ENCODE assay signal across 2 cellular contexts in the genomic region with DNA sequence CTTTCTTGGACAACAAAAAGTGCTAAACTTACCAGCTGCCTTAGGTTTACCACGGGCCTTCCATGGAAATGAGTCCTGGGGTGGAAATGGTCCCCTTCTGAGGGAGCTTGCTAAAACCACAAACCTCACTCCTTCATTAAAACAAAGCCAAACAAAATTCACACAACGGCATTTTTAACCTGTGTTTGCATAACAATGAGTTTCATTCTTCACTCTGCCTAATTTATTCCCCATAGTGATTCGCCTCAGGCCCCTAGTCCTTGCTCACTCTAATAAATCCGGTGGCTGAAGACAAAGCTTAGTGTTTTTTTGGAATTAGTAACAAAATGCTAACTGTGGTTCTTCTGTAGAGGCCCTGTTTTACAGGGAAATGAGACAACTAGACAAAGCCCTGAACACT.
TF ChIP-seq lines count a peak whose summit lies in the region.

No MANE protein-coding gene starts in this region.

TF ChIP-seq in GM23338, 12 proteins besides CTCF, POLR2A, EP300 and RAD21:
- TF ChIP-seq EZH2 (IDR thresholded peaks at IDR 0.05; ENCODE audit: low read depth, unreplicated experiment) (no peak), NANOG (IDR thresholded peaks at IDR 0.05; ENCODE audit: borderline replicate concordance) (0 out of 2 replicates have a peak, but pooled peaks have one; percentile 3), EZH2phosphoT487 (IDR thresholded peaks at IDR 0.05; ENCODE audit: unreplicated experiment) (no peak)
- TF ChIP-seq, protein P1, sequence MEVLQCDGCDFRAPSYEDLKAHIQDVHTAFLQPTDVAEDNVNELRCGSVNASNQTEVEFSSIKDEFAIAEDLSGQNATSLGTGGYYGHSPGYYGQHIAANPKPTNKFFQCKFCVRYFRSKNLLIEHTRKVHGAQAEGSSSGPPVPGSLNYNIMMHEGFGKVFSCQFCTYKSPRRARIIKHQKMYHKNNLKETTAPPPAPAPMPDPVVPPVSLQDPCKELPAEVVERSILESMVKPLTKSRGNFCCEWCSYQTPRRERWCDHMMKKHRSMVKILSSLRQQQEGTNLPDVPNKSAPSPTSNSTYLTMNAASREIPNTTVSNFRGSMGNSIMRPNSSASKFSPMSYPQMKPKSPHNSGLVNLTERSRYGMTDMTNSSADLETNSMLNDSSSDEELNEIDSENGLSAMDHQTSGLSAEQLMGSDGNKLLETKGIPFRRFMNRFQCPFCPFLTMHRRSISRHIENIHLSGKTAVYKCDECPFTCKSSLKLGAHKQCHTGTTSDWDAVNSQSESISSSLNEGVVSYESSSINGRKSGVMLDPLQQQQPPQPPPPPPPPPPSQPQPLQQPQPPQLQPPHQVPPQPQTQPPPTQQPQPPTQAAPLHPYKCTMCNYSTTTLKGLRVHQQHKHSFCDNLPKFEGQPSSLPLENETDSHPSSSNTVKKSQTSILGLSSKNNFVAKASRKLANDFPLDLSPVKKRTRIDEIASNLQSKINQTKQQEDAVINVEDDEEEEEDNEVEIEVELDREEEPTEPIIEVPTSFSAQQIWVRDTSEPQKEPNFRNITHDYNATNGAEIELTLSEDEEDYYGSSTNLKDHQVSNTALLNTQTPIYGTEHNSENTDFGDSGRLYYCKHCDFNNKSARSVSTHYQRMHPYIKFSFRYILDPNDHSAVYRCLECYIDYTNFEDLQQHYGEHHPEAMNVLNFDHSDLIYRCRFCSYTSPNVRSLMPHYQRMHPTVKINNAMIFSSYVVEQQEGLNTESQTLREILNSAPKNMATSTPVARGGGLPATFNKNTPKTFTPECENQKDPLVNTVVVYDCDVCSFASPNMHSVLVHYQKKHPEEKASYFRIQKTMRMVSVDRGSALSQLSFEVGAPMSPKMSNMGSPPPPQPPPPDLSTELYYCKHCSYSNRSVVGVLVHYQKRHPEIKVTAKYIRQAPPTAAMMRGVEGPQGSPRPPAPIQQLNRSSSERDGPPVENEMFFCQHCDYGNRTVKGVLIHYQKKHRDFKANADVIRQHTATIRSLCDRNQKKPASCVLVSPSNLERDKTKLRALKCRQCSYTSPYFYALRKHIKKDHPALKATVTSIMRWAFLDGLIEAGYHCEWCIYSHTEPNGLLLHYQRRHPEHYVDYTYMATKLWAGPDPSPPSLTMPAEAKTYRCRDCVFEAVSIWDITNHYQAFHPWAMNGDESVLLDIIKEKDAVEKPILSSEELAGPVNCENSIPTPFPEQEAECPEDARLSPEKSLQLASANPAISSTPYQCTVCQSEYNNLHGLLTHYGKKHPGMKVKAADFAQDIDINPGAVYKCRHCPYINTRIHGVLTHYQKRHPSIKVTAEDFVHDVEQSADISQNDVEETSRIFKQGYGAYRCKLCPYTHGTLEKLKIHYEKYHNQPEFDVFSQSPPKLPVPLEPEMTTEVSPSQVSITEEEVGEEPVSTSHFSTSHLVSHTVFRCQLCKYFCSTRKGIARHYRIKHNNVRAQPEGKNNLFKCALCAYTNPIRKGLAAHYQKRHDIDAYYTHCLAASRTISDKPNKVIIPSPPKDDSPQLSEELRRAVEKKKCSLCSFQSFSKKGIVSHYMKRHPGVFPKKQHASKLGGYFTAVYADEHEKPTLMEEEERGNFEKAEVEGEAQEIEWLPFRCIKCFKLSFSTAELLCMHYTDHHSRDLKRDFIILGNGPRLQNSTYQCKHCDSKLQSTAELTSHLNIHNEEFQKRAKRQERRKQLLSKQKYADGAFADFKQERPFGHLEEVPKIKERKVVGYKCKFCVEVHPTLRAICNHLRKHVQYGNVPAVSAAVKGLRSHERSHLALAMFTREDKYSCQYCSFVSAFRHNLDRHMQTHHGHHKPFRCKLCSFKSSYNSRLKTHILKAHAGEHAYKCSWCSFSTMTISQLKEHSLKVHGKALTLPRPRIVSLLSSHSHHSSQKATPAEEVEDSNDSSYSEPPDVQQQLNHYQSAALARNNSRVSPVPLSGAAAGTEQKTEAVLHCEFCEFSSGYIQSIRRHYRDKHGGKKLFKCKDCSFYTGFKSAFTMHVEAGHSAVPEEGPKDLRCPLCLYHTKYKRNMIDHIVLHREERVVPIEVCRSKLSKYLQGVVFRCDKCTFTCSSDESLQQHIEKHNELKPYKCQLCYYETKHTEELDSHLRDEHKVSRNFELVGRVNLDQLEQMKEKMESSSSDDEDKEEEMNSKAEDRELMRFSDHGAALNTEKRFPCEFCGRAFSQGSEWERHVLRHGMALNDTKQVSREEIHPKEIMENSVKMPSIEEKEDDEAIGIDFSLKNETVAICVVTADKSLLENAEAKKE (CRISPR knock-in tag; IDR thresholded peaks at IDR 0.05): peak; percentile 93

TF ChIP-seq in H1, 55 proteins besides CTCF, POLR2A, EP300 and RAD21:
- TF ChIP-seq, protein P2, sequence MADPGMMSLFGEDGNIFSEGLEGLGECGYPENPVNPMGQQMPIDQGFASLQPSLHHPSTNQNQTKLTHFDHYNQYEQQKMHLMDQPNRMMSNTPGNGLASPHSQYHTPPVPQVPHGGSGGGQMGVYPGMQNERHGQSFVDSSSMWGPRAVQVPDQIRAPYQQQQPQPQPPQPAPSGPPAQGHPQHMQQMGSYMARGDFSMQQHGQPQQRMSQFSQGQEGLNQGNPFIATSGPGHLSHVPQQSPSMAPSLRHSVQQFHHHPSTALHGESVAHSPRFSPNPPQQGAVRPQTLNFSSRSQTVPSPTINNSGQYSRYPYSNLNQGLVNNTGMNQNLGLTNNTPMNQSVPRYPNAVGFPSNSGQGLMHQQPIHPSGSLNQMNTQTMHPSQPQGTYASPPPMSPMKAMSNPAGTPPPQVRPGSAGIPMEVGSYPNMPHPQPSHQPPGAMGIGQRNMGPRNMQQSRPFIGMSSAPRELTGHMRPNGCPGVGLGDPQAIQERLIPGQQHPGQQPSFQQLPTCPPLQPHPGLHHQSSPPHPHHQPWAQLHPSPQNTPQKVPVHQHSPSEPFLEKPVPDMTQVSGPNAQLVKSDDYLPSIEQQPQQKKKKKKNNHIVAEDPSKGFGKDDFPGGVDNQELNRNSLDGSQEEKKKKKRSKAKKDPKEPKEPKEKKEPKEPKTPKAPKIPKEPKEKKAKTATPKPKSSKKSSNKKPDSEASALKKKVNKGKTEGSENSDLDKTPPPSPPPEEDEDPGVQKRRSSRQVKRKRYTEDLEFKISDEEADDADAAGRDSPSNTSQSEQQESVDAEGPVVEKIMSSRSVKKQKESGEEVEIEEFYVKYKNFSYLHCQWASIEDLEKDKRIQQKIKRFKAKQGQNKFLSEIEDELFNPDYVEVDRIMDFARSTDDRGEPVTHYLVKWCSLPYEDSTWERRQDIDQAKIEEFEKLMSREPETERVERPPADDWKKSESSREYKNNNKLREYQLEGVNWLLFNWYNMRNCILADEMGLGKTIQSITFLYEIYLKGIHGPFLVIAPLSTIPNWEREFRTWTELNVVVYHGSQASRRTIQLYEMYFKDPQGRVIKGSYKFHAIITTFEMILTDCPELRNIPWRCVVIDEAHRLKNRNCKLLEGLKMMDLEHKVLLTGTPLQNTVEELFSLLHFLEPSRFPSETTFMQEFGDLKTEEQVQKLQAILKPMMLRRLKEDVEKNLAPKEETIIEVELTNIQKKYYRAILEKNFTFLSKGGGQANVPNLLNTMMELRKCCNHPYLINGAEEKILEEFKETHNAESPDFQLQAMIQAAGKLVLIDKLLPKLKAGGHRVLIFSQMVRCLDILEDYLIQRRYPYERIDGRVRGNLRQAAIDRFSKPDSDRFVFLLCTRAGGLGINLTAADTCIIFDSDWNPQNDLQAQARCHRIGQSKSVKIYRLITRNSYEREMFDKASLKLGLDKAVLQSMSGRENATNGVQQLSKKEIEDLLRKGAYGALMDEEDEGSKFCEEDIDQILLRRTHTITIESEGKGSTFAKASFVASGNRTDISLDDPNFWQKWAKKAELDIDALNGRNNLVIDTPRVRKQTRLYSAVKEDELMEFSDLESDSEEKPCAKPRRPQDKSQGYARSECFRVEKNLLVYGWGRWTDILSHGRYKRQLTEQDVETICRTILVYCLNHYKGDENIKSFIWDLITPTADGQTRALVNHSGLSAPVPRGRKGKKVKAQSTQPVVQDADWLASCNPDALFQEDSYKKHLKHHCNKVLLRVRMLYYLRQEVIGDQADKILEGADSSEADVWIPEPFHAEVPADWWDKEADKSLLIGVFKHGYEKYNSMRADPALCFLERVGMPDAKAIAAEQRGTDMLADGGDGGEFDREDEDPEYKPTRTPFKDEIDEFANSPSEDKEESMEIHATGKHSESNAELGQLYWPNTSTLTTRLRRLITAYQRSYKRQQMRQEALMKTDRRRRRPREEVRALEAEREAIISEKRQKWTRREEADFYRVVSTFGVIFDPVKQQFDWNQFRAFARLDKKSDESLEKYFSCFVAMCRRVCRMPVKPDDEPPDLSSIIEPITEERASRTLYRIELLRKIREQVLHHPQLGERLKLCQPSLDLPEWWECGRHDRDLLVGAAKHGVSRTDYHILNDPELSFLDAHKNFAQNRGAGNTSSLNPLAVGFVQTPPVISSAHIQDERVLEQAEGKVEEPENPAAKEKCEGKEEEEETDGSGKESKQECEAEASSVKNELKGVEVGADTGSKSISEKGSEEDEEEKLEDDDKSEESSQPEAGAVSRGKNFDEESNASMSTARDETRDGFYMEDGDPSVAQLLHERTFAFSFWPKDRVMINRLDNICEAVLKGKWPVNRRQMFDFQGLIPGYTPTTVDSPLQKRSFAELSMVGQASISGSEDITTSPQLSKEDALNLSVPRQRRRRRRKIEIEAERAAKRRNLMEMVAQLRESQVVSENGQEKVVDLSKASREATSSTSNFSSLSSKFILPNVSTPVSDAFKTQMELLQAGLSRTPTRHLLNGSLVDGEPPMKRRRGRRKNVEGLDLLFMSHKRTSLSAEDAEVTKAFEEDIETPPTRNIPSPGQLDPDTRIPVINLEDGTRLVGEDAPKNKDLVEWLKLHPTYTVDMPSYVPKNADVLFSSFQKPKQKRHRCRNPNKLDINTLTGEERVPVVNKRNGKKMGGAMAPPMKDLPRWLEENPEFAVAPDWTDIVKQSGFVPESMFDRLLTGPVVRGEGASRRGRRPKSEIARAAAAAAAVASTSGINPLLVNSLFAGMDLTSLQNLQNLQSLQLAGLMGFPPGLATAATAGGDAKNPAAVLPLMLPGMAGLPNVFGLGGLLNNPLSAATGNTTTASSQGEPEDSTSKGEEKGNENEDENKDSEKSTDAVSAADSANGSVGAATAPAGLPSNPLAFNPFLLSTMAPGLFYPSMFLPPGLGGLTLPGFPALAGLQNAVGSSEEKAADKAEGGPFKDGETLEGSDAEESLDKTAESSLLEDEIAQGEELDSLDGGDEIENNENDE (IDR thresholded peaks at IDR 0.05; ENCODE audit: insufficient replicate concordance, low read length): no peak
- TF ChIP-seq YY1 (IDR thresholded peaks at IDR 0.05; ENCODE audit: low read depth, low read length) (no peak), POU5F1 (IDR thresholded peaks at IDR 0.05; ENCODE audit: low read depth, low read length) (peak; percentile 93)
